ENCODE assay signal across 8 cellular contexts in the genomic region with DNA sequence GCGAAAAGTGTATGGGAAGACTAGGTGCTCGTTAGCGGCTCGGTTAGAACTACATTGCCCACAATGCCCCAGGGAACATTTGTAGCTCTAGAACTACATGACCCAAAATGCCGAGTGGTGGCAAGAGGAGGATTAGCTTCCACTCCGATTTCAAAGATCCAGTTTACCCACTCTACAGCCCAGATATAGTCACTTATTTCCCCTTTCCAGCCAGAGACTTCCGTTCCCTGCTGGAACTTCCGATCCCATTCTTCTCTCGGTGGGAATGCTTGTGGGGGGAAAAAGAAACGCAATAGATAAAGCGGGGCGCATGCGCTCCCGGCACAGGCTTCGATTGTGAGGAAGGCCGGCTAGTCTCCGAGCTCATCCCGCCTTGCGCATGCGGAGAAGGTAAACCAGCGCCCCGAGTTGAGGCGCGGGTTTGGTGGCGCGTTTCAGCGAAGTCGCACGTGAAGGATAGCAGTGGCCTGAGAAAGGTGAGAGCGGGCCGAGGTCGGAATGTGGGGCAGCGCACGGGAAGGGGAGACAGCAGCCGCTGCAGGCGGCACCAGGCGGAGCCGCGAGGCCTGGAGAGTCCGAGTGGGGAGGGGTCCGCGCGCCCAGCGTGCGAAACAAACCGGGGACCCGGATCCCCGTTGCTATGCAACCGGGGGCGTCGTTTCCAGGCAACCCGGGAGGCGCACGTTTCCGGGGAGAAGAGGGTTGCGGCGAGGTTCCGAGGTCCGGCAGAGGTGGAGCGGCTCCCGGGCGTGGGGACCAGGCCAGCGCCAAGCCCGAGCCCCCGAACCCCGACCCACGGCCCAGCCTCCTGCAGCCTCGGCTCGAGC. TPM values are rescaled to one million over a fixed set of nuclear protein-coding genes. Genes with fewer than 3 reads are reported as not detected.
DNase-seq lines count a peak whose midpoint lies in the region; TF ChIP-seq lines count a peak whose summit lies in the region.

A gene with protein sequence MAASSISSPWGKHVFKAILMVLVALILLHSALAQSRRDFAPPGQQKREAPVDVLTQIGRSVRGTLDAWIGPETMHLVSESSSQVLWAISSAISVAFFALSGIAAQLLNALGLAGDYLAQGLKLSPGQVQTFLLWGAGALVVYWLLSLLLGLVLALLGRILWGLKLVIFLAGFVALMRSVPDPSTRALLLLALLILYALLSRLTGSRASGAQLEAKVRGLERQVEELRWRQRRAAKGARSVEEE (plus strand): TSS at position 366 of the 827 bp plus-strand sequence. CDS start 5,536 bp downstream, outside the sequence.

- peaks cover 30% of the 10 kb centered on the region for H3K27me3 ChIP-seq in neutrophil

- H3K27me3 Mint-ChIP-seq in activated naive CD4-positive, alpha-beta T cell treated with anti-CD3 and anti-CD28 coated beads for 36 hours (ENCODE audit: low read depth): no peaks in the 10 kb centered on the region

- peak within 1 kb of the TSS; percentile 89 for H3K4me3 ChIP-seq in NB4 (ENCODE audit: low read depth, low read length)
- peak within 1 kb of the TSS; percentile 85 to 93 for H3K4me3 ChIP-seq in neutrophil (ENCODE audit: low read depth in 1 of 2, low read length in 1 of 2)

- intact Hi-C loops in activated naive CD4-positive, alpha-beta T cell treated with anti-CD3 and anti-CD28 coated beads for 36 hours (cut with micrococcal nuclease): loop anchor here (1.0 to 2.0 kb wide), 6 partner anchors 39 to 419 kb away; a partner anchor contains a TSS

- TF ChIP-seq CTCF in NB4 (IDR thresholded peaks at IDR 0.05; ENCODE audit: low read depth, low read length) (no peak), neutrophil (IDR thresholded peaks at IDR 0.05) (peak; percentile 14), subcutaneous adipose tissue (IDR thresholded peaks at IDR 0.05; ENCODE audit: low read depth) (no peak)

- H3K9me3 Mint-ChIP-seq in activated naive CD4-positive, alpha-beta T cell treated with anti-CD3 and anti-CD28 coated beads for 36 hours: peaks cover 2% of the 10 kb centered on the region

- peaks cover 10% of the 10 kb centered on the region for H3K36me3 Mint-ChIP-seq in activated naive CD4-positive, alpha-beta T cell treated with anti-CD3 and anti-CD28 coated beads for 36 hours (ENCODE audit: low read depth)

- peak within 1 kb of the TSS; percentile 94 for H3K4me3 Mint-ChIP-seq in activated naive CD4-positive, alpha-beta T cell treated with anti-CD3 and anti-CD28 coated beads for 36 hours

- peaks cover 62% of the 10 kb centered on the region for H3K4me1 Mint-ChIP-seq in activated naive CD4-positive, alpha-beta T cell treated with anti-CD3 and anti-CD28 coated beads for 36 hours (ENCODE audit: low read depth)

- peak within 1 kb of the TSS; percentile 95 for H3K27ac Mint-ChIP-seq in activated naive CD4-positive, alpha-beta T cell treated with anti-CD3 and anti-CD28 coated beads for 36 hours

- DNase-seq in GDM1 (lab: John Stamatoyannopoulos, UW) (peak; percentile 82), HEK293T (ENCODE audit: extremely low spot score) (peak; percentile 83), NB4 (ENCODE audit: low read depth) (peak; percentile 92), SK-N-DZ (ENCODE audit: low spot score) (peak; percentile 94), germinal center (ENCODE audit: low spot score) (peak; percentile 93)
- DNase-seq in activated naive CD4-positive, alpha-beta T cell treated with anti-CD3 and anti-CD28 coated beads for 36 hours: peak; percentile 89

- TF ChIP-seq POLR2A in NB4 (IDR thresholded peaks at IDR 0.05; ENCODE audit: extremely low read depth, insufficient read length): peak; percentile 56

- H3K4me1 ChIP-seq in neutrophil (ENCODE audit: control insufficient read depth in 1 of 2, insufficient read depth in 1 of 2, low read depth in 1 of 2, low read length in 1 of 2): peaks cover 25 to 28% of the 10 kb centered on the region in 2 experiments

- CTCF ChIA-PET in HEK293T (lab: Yijun Ruan, JAX): interaction anchor here (1.5 kb wide), 1 partner anchor 15 kb away, joined by 7 read pairs; no protein-coding TSS in a partner anchor
- CTCF ChIA-PET in activated naive CD4-positive, alpha-beta T cell treated with anti-CD3 and anti-CD28 coated beads for 36 hours (lab: Charles Lee): interaction anchor here (0.6 to 9.4 kb wide), 7 partner anchors 10 to 274 kb away, joined by 3 to 82 read pairs (median 10); a partner anchor contains a TSS

- peak within 1 kb of the TSS; percentile 73 for H3K27ac ChIP-seq in neutrophil

- POLR2A ChIA-PET in HEK293T (lab: Yijun Ruan, JAX): interaction anchor here (0.6 to 3.7 kb wide), 19 partner anchors 8 to 420 kb away, joined by 3 to 34 read pairs (median 3); a partner anchor contains a TSS

- H3K9me3 ChIP-seq in neutrophil: no peaks in the 10 kb centered on the region

- H3K36me3 ChIP-seq in neutrophil: no peaks in the 10 kb centered on the region

TF ChIP-seq in HEK293T, 16 proteins besides CTCF, POLR2A, EP300 and RAD21:
- TF ChIP-seq L3MBTL2 (conservative IDR thresholded peaks at IDR 0.05) (peak; percentile 97), ELF4 (IDR thresholded peaks at IDR 0.05) (peak; percentile 54), CTBP1 (IDR thresholded peaks at IDR 0.05; ENCODE audit: borderline replicate concordance) (no peak)

RNA-seq across cellular contexts. Expression of the gene that starts here (rescaled TPM):
- 32.4 and 34.1 TPM in 2 replicates for polyA plus RNA-seq in SK-N-DZ (2014; cell fraction: cytosol; rRNA removed)
- polyA plus RNA-seq in SK-N-DZ (2014; cell fraction: nucleus; rRNA removed): 12.8 and 16.7 TPM in 2 replicates
- total RNA-seq in activated naive CD4-positive, alpha-beta T cell treated with anti-CD3 and anti-CD28 coated beads for 36 hours: 100 to 1,000 TPM in 1 of 2 experiments, 10 to 100 TPM in 1; 94.0 to 103 TPM
- total RNA-seq in subcutaneous adipose tissue: 100 to 1,000 TPM in 2 of 4 donors, 10 to 100 TPM in 2; 90.1 to 148 (median 111) TPM

Comparison
In these comparisons a context has a peak if more than half of its experiments do, and no peak if none do; other contexts are left out.
1. Peak in every context shown above with its lines: DNase-seq, H3K4me3 ChIP-seq and H3K27ac ChIP-seq.